23 cellular contexts compared by ENCODE assay signal in the genomic region with DNA sequence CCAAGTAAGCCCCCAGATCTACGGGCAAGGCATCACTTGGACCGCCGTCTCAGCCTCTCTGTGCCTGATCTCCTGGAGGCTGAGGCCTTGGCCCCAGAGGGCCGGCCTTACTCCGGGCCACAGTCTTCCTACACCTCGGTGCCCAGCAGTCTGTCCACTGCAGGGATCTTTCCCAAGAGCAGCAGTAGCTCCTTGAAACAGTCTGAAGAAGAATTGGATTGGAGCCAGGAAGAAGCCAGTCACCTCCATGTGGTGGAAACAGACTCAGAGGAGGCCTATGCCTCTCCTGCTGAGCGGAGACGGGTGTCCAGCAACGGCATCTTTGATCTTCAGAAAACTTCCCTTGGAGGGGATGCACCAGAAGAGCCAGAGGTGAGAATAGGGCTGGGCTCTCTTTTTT.
DNase-seq lines count a peak whose midpoint lies in the region; ATAC-seq and TF ChIP-seq lines count a peak whose summit lies in the region.
"Had no signal": no experiment of that assay in that cellular context is flagged by ENCODE, and none has a peak within 500 bp of the region (broad histone marks: within the 10 kb centered on the region; RNA-seq: fewer than 3 reads in every experiment).

No MANE protein-coding gene starts in this region.

- CTCF ChIA-PET in activated B cell treated with CpG ODN at 0.5 μM for 24 hours (lab: Charles Lee) = interaction anchor here (1.0 to 2.4 kb wide), 2 partner anchors 10 to 68 kb away, joined by 5 to 9 read pairs; no protein-coding TSS in a partner anchor

- peak overlapping the region; percentile 85 for H3K27ac Mint-ChIP-seq in T-helper 1 cell treated with Interleukin-12 subunit alpha and Interleukin-12 subunit beta and Interleukin-4 antibody, amounts not matched to agents 30 μg/mL and 1 μg/mL, for 36 hours
- H3K27ac Mint-ChIP-seq in activated B cell treated with CpG ODN at 0.5 μM for 24 hours (peak overlapping the region; percentile 85), memory B cell (peak overlapping the region; percentile 90)
- H3K27ac Mint-ChIP-seq: neural progenitor cell had no signal

- intact Hi-C loops in activated B cell treated with CpG ODN at 0.5 μM for 24 hours (cut with micrococcal nuclease) = no loop called here

- ATAC-seq in GM18498 (IDR thresholded peaks at IDR 0.05; ENCODE audit: unreplicated experiment) (peak; percentile 8), activated B cell treated with CpG ODN at 0.5 μM for 24 hours (ENCODE audit: low read depth) (no peak), memory B cell (ENCODE audit: low read depth) (no peak), GM19023 (IDR thresholded peaks at IDR 0.05; ENCODE audit: unreplicated experiment) (no peak), HG03045 (IDR thresholded peaks at IDR 0.05; ENCODE audit: unreplicated experiment) (no peak)
- ATAC-seq: body of pancreas, T-cell had no signal

- DNase-seq in T-helper 1 cell (no peak), activated B cell treated with CpG ODN at 0.5 μM for 24 hours (no peak), memory B cell (ENCODE audit: low spot score in 2 of 2) (no peak), AG20443 (ENCODE audit: low spot score) (no peak)
- DNase-seq: activated CD4-positive, CD25-positive, alpha-beta regulatory T cell; activated CD8-positive, alpha-beta memory T cell treated with anti-CD3 and anti-CD28 coated beads, Interleukin-2, amount 50 U/mL, for 4 hours; activated naive CD4-positive, alpha-beta T cell treated with Interleukin-2 at 50 U/mL for 16 hours; body of pancreas; C1 segment of cervical spinal cord; DMS 273 treated with DMSO at 0.1 percent for 48 hours; foreskin fibroblast; hypothalamus; midbrain; NCI-H1436; NCI-H2171 treated with DMSO at 0.1 percent for 48 hours; stimulated activated CD4-positive, alpha-beta T cell treated with anti-CD3 and anti-CD28 coated beads, Interleukin-12 subunit alpha, Interleukin-12 subunit beta, amount 100 ng/mL, for 4 hours; T-cell; thyroid gland had no signal

- POLR2A ChIA-PET in activated B cell treated with CpG ODN at 0.5 μM for 24 hours (lab: Charles Lee) = interaction anchor here (1.1 to 2.5 kb wide), 3 partner anchors 8 to 69 kb away, joined by 3 to 13 read pairs (median 7); partner anchors contain the start of gene MCTP2

- no peaks in the 10 kb centered on the region for H3K27me3 Mint-ChIP-seq in T-helper 1 cell treated with Interleukin-12 subunit alpha and Interleukin-12 subunit beta and Interleukin-4 antibody, amounts not matched to agents 30 μg/mL and 1 μg/mL, for 36 hours (ENCODE audit: low read depth)
- H3K27me3 Mint-ChIP-seq in activated B cell treated with CpG ODN at 0.5 μM for 24 hours (no peaks in the 10 kb centered on the region), memory B cell (no peaks in the 10 kb centered on the region)
- H3K27me3 Mint-ChIP-seq: T-cell had no signal

- H3K36me3 Mint-ChIP-seq in T-helper 1 cell treated with Interleukin-12 subunit alpha and Interleukin-12 subunit beta and Interleukin-4 antibody, amounts not matched to agents 30 μg/mL and 1 μg/mL, for 36 hours (ENCODE audit: low read depth) = peaks cover 42% of the 10 kb centered on the region
- peaks cover 27% of the 10 kb centered on the region for H3K36me3 Mint-ChIP-seq in activated B cell treated with CpG ODN at 0.5 μM for 24 hours (ENCODE audit: low read depth)
- peaks cover 20% of the 10 kb centered on the region for H3K36me3 Mint-ChIP-seq in memory B cell
- H3K36me3 Mint-ChIP-seq: neural progenitor cell had no signal

- peaks cover 15% of the 10 kb centered on the region for H3K9me3 Mint-ChIP-seq in T-helper 1 cell treated with Interleukin-12 subunit alpha and Interleukin-12 subunit beta and Interleukin-4 antibody, amounts not matched to agents 30 μg/mL and 1 μg/mL, for 36 hours
- peaks cover 3% of the 10 kb centered on the region for H3K9me3 Mint-ChIP-seq in activated B cell treated with CpG ODN at 0.5 μM for 24 hours
- H3K9me3 Mint-ChIP-seq in memory B cell = peaks cover 2% of the 10 kb centered on the region

- no peak for TF ChIP-seq CTCF in activated B cell treated with CpG ODN at 0.5 μM for 24 hours (IDR thresholded peaks at IDR 0.05)

- peak overlapping the region; percentile 74 for H3K4me3 Mint-ChIP-seq in T-helper 1 cell treated with Interleukin-12 subunit alpha and Interleukin-12 subunit beta and Interleukin-4 antibody, amounts not matched to agents 30 μg/mL and 1 μg/mL, for 36 hours
- H3K4me3 Mint-ChIP-seq in activated B cell treated with CpG ODN at 0.5 μM for 24 hours (no peak overlapping the region), memory B cell (no peak overlapping the region)
- H3K4me3 Mint-ChIP-seq: neural progenitor cell had no signal

- peaks cover 76% of the 10 kb centered on the region for H3K4me1 Mint-ChIP-seq in T-helper 1 cell treated with Interleukin-12 subunit alpha and Interleukin-12 subunit beta and Interleukin-4 antibody, amounts not matched to agents 30 μg/mL and 1 μg/mL, for 36 hours (ENCODE audit: low read depth)
- H3K4me1 Mint-ChIP-seq in activated B cell treated with CpG ODN at 0.5 μM for 24 hours (peaks cover 72% of the 10 kb centered on the region), memory B cell (peaks cover 23% of the 10 kb centered on the region)
